ENCODE assay signal across 1 cellular context in the genomic region with DNA sequence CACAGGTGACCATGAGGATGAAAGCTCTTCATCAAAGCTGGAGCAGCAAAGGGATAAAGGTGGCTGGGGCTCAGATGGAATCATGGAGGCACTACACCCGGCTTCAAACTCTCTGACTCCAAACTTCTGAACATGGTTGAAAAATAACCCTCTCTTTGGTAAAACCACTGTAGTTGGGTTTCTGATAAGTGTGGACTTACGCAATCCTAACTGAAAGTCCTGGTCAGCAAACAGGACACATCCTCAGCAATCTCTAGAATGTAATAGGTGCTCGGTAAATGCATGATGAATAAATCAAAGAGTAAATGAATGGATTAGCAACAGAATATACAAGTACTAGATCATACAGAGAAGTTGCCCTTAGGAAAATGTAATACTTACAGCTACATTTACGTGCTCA.
TF ChIP-seq lines count a peak whose summit lies in the region.

No MANE protein-coding gene starts in this region.

TF ChIP-seq in HepG2, 621 proteins besides CTCF, POLR2A, EP300 and RAD21 (continued from another document):
- TF ChIP-seq, protein P1, sequence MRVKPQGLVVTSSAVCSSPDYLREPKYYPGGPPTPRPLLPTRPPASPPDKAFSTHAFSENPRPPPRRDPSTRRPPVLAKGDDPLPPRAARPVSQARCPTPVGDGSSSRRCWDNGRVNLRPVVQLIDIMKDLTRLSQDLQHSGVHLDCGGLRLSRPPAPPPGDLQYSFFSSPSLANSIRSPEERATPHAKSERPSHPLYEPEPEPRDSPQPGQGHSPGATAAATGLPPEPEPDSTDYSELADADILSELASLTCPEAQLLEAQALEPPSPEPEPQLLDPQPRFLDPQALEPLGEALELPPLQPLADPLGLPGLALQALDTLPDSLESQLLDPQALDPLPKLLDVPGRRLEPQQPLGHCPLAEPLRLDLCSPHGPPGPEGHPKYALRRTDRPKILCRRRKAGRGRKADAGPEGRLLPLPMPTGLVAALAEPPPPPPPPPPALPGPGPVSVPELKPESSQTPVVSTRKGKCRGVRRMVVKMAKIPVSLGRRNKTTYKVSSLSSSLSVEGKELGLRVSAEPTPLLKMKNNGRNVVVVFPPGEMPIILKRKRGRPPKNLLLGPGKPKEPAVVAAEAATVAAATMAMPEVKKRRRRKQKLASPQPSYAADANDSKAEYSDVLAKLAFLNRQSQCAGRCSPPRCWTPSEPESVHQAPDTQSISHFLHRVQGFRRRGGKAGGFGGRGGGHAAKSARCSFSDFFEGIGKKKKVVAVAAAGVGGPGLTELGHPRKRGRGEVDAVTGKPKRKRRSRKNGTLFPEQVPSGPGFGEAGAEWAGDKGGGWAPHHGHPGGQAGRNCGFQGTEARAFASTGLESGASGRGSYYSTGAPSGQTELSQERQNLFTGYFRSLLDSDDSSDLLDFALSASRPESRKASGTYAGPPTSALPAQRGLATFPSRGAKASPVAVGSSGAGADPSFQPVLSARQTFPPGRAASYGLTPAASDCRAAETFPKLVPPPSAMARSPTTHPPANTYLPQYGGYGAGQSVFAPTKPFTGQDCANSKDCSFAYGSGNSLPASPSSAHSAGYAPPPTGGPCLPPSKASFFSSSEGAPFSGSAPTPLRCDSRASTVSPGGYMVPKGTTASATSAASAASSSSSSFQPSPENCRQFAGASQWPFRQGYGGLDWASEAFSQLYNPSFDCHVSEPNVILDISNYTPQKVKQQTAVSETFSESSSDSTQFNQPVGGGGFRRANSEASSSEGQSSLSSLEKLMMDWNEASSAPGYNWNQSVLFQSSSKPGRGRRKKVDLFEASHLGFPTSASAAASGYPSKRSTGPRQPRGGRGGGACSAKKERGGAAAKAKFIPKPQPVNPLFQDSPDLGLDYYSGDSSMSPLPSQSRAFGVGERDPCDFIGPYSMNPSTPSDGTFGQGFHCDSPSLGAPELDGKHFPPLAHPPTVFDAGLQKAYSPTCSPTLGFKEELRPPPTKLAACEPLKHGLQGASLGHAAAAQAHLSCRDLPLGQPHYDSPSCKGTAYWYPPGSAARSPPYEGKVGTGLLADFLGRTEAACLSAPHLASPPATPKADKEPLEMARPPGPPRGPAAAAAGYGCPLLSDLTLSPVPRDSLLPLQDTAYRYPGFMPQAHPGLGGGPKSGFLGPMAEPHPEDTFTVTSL (CRISPR knock-in tag; IDR thresholded peaks at IDR 0.05; ENCODE audit: borderline replicate concordance): no peak
- TF ChIP-seq, protein P2, sequence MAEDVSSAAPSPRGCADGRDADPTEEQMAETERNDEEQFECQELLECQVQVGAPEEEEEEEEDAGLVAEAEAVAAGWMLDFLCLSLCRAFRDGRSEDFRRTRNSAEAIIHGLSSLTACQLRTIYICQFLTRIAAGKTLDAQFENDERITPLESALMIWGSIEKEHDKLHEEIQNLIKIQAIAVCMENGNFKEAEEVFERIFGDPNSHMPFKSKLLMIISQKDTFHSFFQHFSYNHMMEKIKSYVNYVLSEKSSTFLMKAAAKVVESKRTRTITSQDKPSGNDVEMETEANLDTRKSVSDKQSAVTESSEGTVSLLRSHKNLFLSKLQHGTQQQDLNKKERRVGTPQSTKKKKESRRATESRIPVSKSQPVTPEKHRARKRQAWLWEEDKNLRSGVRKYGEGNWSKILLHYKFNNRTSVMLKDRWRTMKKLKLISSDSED (CRISPR knock-in tag; IDR thresholded peaks at IDR 0.05): no peak
- TF ChIP-seq, protein P3, sequence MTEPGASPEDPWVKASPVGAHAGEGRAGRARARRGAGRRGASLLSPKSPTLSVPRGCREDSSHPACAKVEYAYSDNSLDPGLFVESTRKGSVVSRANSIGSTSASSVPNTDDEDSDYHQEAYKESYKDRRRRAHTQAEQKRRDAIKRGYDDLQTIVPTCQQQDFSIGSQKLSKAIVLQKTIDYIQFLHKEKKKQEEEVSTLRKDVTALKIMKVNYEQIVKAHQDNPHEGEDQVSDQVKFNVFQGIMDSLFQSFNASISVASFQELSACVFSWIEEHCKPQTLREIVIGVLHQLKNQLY (CRISPR knock-in tag; IDR thresholded peaks at IDR 0.05): no peak
- TF ChIP-seq, protein P4, sequence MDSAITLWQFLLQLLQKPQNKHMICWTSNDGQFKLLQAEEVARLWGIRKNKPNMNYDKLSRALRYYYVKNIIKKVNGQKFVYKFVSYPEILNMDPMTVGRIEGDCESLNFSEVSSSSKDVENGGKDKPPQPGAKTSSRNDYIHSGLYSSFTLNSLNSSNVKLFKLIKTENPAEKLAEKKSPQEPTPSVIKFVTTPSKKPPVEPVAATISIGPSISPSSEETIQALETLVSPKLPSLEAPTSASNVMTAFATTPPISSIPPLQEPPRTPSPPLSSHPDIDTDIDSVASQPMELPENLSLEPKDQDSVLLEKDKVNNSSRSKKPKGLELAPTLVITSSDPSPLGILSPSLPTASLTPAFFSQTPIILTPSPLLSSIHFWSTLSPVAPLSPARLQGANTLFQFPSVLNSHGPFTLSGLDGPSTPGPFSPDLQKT (CRISPR knock-in tag; IDR thresholded peaks at IDR 0.05; ENCODE audit: borderline replicate concordance): no peak
- TF ChIP-seq ZNF629 (CRISPR knock-in tag; conservative IDR thresholded peaks at IDR 0.05): no peak
- no peak for TF ChIP-seq JUND (CRISPR knock-in tag; IDR thresholded peaks at IDR 0.05)
- no peak for TF ChIP-seq ISX (CRISPR knock-in tag; conservative IDR thresholded peaks at IDR 0.05)
- no peak for TF ChIP-seq SALL1 (CRISPR knock-in tag; IDR thresholded peaks at IDR 0.05)
